ENCODE assay signal across 15 cellular contexts in genomic region chrX:154350429-154351182, GRCh38. TPM values are rescaled to one million over a fixed set of nuclear protein-coding genes. Genes with fewer than 3 reads are reported as not detected.
A peak's percentile ranks its signal among the peaks of the same experiment; 100 is the strongest.
DNase-seq lines count a peak whose midpoint lies in the region; ATAC-seq and TF ChIP-seq lines count a peak whose summit lies in the region.
"Had no signal": no experiment of that assay in that cellular context is flagged by ENCODE, and none has a peak within 500 bp of the region (broad histone marks: within the 10 kb centered on the region; RNA-seq: fewer than 3 reads in every experiment).

No MANE protein-coding gene starts in this region.

- H3K27ac ChIP-seq in heart right ventricle (peak overlapping the region in 1 of 10 donors; percentile 56), upper lobe of right lung (no peak overlapping the region)

- H3K36me3 ChIP-seq in heart right ventricle = peaks cover 0 to 75% (median 32%) of the 10 kb centered on the region in 9 donors
- peaks cover 65% of the 10 kb centered on the region for H3K36me3 ChIP-seq in upper lobe of right lung

- H3K9me3 Mint-ChIP-seq in stimulated activated naive CD8-positive, alpha-beta T cell treated with anti-CD3 and anti-CD28 coated beads, Interleukin-15, amount 100 ng/mL, for 72 hours = no peaks in the 10 kb centered on the region

- no peaks in the 10 kb centered on the region for H3K9me3 ChIP-seq in heart right ventricle
- H3K9me3 ChIP-seq in upper lobe of right lung = no peaks in the 10 kb centered on the region
- H3K9me3 ChIP-seq: stomach had no signal

- intact Hi-C loops in Right ventricle myocardium superior (cut with DNase I) = no loop called here
- intact Hi-C loops in heart right ventricle (cut with DNase I) = no loop called here
- intact Hi-C loops in upper lobe of right lung (cut with DNase I) = no loop called here

- H3K27me3 ChIP-seq in heart right ventricle (no peaks in the 10 kb centered on the region), upper lobe of right lung (no peaks in the 10 kb centered on the region)
- H3K27me3 ChIP-seq: stomach had no signal

- H3K4me1 Mint-ChIP-seq in stimulated activated naive CD8-positive, alpha-beta T cell treated with anti-CD3 and anti-CD28 coated beads, Interleukin-15, amount 100 ng/mL, for 72 hours = peaks cover 82% of the 10 kb centered on the region

- H3K4me3 ChIP-seq in heart right ventricle = no peak overlapping the region
- H3K4me3 ChIP-seq in upper lobe of right lung = no peak overlapping the region
- H3K4me3 ChIP-seq: stomach had no signal

- ATAC-seq in Right ventricle myocardium superior (ENCODE audit: poor library complexity) (no peak), heart right ventricle (no peak), left lobe of liver (peak; percentile 33), upper lobe of right lung (no peak)
- no peak for ATAC-seq in stimulated activated naive CD8-positive, alpha-beta T cell treated with anti-CD3 and anti-CD28 coated beads, Interleukin-15, amount 100 ng/mL, for 72 hours

- H3K27me3 Mint-ChIP-seq in stimulated activated naive CD8-positive, alpha-beta T cell treated with anti-CD3 and anti-CD28 coated beads, Interleukin-15, amount 100 ng/mL, for 72 hours = no peaks in the 10 kb centered on the region

- WGBS in heart right ventricle, 2 donors = 78 to 82% methylated on average over 17 to 19 of the region's 19 CpGs

- peak overlapping the region in 1 of 2 donors; percentile 39 for H3K4me3 Mint-ChIP-seq in stimulated activated naive CD8-positive, alpha-beta T cell treated with anti-CD3 and anti-CD28 coated beads, Interleukin-15, amount 100 ng/mL, for 72 hours

- DNase-seq in Right ventricle myocardium superior = peak; percentile 33
- DNase-seq in heart right ventricle = no peak
- peak; percentile 10 for DNase-seq in T-helper 9 cell
- no peak for DNase-seq in left lobe of liver (ENCODE audit: low spot score)
- no peak for DNase-seq in stimulated activated naive CD8-positive, alpha-beta T cell treated with anti-CD3 and anti-CD28 coated beads, Interleukin-15, amount 100 ng/mL, for 72 hours
- no peak for DNase-seq in iPS-NIHi7 (ENCODE audit: extremely low spot score)
- DNase-seq in middle frontal gyrus (ENCODE audit: extremely low spot score, low spot score) = no peak
- DNase-seq in upper lobe of right lung = no peak
- DNase-seq: hippocampal formation, NCI-H1105, SHP77 treated with DMSO at 0.1 percent for 48 hours, stomach had no signal

- no peak for TF ChIP-seq CTCF in heart right ventricle (IDR thresholded peaks at IDR 0.05)
- no peak for TF ChIP-seq CTCF in upper lobe of right lung (IDR thresholded peaks at IDR 0.05)

- peaks cover 0 to 33% (median 3%) of the 10 kb centered on the region in 9 donors for H3K4me1 ChIP-seq in heart right ventricle
- H3K4me1 ChIP-seq in upper lobe of right lung = no peaks in the 10 kb centered on the region

- H3K27ac Mint-ChIP-seq in stimulated activated naive CD8-positive, alpha-beta T cell treated with anti-CD3 and anti-CD28 coated beads, Interleukin-15, amount 100 ng/mL, for 72 hours = peak overlapping the region; percentile 61 to 69

RNA-seq across cellular contexts. Expression of gene FLNA, which starts 23.8 kb away (rescaled TPM):
- total RNA-seq in Right ventricle myocardium superior = 216 TPM
- total RNA-seq in heart right ventricle = 100 to 1,000 TPM; 139 to 288 (median 181) TPM
- polyA plus RNA-seq in heart right ventricle = 100 to 1,000 TPM; 368 to 442 TPM
- total RNA-seq in left lobe of liver = 76.6 TPM
- total RNA-seq in upper lobe of right lung = 1,252 TPM

RNA-seq across cellular contexts. Expression of gene EMD, which starts 28.5 kb away (rescaled TPM):
- total RNA-seq in Right ventricle myocardium superior (49.2 TPM), heart right ventricle (10 to 100 TPM; 47.8 to 74.1 (median 59.6) TPM), left lobe of liver (19.5 TPM), upper lobe of right lung (58.4 TPM)
- polyA plus RNA-seq in heart right ventricle = 100 to 1,000 TPM in 1 of 2 donors, 10 to 100 TPM in 1; 54.8 to 170 TPM

RNA-seq across cellular contexts. Expression of gene RPL10, which starts 47.6 kb away (rescaled TPM):
- total RNA-seq in Right ventricle myocardium superior = 2,020 TPM
- 1,000 to 10,000 TPM; 1,543 to 2,503 (median 1,867) TPM for total RNA-seq in heart right ventricle
- polyA plus RNA-seq in heart right ventricle = 1,000 to 10,000 TPM; 2,102 to 7,085 TPM
- total RNA-seq in left lobe of liver = 1,085 TPM
- total RNA-seq in upper lobe of right lung = 2,677 TPM

RNA-seq across cellular contexts. Expression of gene TKTL1, which starts 55.0 kb away (rescaled TPM):
- total RNA-seq in Right ventricle myocardium superior (14.0 TPM), heart right ventricle (10 to 100 TPM in 5 of 10 donors, 1 to 10 TPM in 5; 3.7 to 14.1 (median 9.2) TPM), left lobe of liver (not detected), upper lobe of right lung (not detected)
- 1 to 10 TPM; 2.6 to 5.7 TPM for polyA plus RNA-seq in heart right ventricle
- total RNA-seq: chondrocyte, esophagus mucosa, stomach had no signal
- polyA plus RNA-seq: liver, stomach had no signal

RNA-seq across cellular contexts. Expression of gene TEX28, which starts 55.7 kb away (rescaled TPM):
- total RNA-seq in Right ventricle myocardium superior (not detected), heart right ventricle (not detected), left lobe of liver (not detected), upper lobe of right lung (not detected)
- not detected for polyA plus RNA-seq in heart right ventricle
- total RNA-seq: chondrocyte, esophagus mucosa, liver, stomach had no signal
- polyA plus RNA-seq: liver, stomach had no signal

Comparison
In these comparisons a context has a peak if more than half of its experiments do, and no peak if none do; other contexts are left out.
1. DNase-seq: peak in Right ventricle myocardium superior (single experiment) and T-helper 9 cell (single experiment); none in heart right ventricle (0 of 2), left lobe of liver (single experiment), stimulated activated naive CD8-positive, alpha-beta T cell treated with anti-CD3 and anti-CD28 coated beads, Interleukin-15, amount 100 ng/mL, for 72 hours (0 of 2), iPS-NIHi7 (single experiment), middle frontal gyrus (single experiment) and upper lobe of right lung (single experiment).